In the genomic region with DNA sequence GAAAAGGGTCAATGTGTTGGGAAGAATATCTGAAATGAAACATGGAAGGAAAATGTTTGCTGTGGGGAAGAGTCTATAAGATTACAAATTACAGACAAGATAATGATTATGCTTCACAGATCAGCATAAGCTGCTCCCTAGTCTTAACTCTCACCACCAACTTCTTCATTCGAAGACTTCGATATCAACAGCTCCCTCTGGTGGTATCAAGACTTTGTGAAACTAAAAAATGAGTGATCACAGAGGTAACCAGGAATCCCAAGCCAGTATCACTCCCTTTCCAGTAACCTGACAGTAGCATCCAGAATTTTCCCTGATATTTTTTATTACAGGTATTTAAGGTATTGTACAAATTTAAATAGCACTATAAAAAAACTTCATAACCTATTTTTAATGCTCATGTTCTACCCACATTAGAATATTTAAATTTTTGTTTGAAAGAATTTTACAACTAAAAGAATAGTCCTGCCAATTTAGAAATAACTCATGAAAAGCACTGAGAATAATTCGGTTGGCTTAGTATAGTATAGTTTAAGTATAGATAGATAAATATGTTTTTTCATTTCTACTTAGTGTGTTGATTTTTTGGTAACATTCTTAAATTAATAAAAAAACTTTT, we compare ENCODE assay signal across 10 cellular contexts.
DNase-seq lines count a peak whose midpoint lies in the region; ATAC-seq and TF ChIP-seq lines count a peak whose summit lies in the region.
"Had no signal": no experiment of that assay in that cellular context is flagged by ENCODE, and none has a peak within 500 bp of the region (broad histone marks: within the 10 kb centered on the region; RNA-seq: fewer than 3 reads in every experiment).

No MANE protein-coding gene starts in this region.

- H3K27me3 ChIP-seq in GM23248 (replicated peaks; ENCODE audit: insufficient read depth), result no peaks in the 10 kb centered on the region
- H3K27me3 ChIP-seq in heart left ventricle, result no peaks in the 10 kb centered on the region
- no peaks in the 10 kb centered on the region for H3K27me3 ChIP-seq in spleen (replicated peaks in 1 of 7)

- peak; percentile 12 for DNase-seq in NCI-H2029 (lab: John Stamatoyannopoulos, UW)
- DNase-seq in NCI-H2029 treated with DMSO at 0.1 percent for 48 hours (lab: John Stamatoyannopoulos, UW), result no peak
- peak; percentile 78 for DNase-seq in GM23248
- DNase-seq in NCI-H1694 (lab: John Stamatoyannopoulos, UW), result peak; percentile 50
- no peak for DNase-seq in activated CD8-positive, alpha-beta T cell treated with anti-CD3 and anti-CD28 coated beads for 36 hours
- DNase-seq in heart left ventricle, result no peak
- DNase-seq in spleen, result no peak
- DNase-seq in activated naive CD4-positive, alpha-beta T cell treated with anti-CD3 and anti-CD28 coated beads for 36 hours, result no peak

- in situ Hi-C loops in GM23248 (cut with MboI), result no loop called here

- H3K79me2 ChIP-seq in GM23248 (ENCODE audit: insufficient read depth), result no peaks in the 10 kb centered on the region

- peak; percentile 66 for TF ChIP-seq CTCF in activated CD8-positive, alpha-beta T cell treated with anti-CD3 and anti-CD28 coated beads for 36 hours (IDR thresholded peaks at IDR 0.05)
- TF ChIP-seq CTCF in heart left ventricle (IDR thresholded peaks at IDR 0.05) (peak in 11 of 12 donors; percentile 37 to 73 (median 57)), spleen (IDR thresholded peaks at IDR 0.05 in 8 of 11, conservative IDR thresholded peaks at IDR 0.05 in 3 of 11) (peak in 8 of 11 experiments; percentile 16 to 58 (median 46))

- H3K36me3 ChIP-seq in GM23248 (ENCODE audit: low read depth) (no peaks in the 10 kb centered on the region; the same call in 1 of the 2 replicates), heart left ventricle (peaks cover 0 to 31% (median 14%) of the 10 kb centered on the region in 9 donors), spleen (peaks cover 0 to 43% (median 3%) of the 10 kb centered on the region in 6 donors)

- no peaks in the 10 kb centered on the region for H3K9me3 Mint-ChIP-seq in activated CD8-positive, alpha-beta T cell treated with anti-CD3 and anti-CD28 coated beads for 36 hours
- H3K9me3 Mint-ChIP-seq in activated naive CD4-positive, alpha-beta T cell treated with anti-CD3 and anti-CD28 coated beads for 36 hours, result no peaks in the 10 kb centered on the region
- H3K9me3 Mint-ChIP-seq: activated T-cell treated with anti-CD3 and anti-CD28 coated beads, Interleukin-2, amount 50 U/mL, for 72 hours; CD8-positive, alpha-beta memory T cell had no signal

- intact Hi-C loops in activated CD8-positive, alpha-beta T cell treated with anti-CD3 and anti-CD28 coated beads for 36 hours (cut with micrococcal nuclease), result loop anchor here (5.0 kb wide), 1 partner anchor 378 kb away; no protein-coding TSS in a partner anchor
- intact Hi-C loops in heart left ventricle (cut with DNase I) (loop anchor here in 7 of 10 donors (5.0 to 10.0 kb wide), 4 partner anchors 353 to 765 kb away; no protein-coding TSS in a partner anchor), spleen (cut with DNase I; ENCODE audit: low total_unique reads) (no loop called here)
- intact Hi-C loops in activated naive CD4-positive, alpha-beta T cell treated with anti-CD3 and anti-CD28 coated beads for 36 hours (cut with micrococcal nuclease), result no loop called here

- no peak overlapping the region for H3K27ac Mint-ChIP-seq in activated CD8-positive, alpha-beta T cell treated with anti-CD3 and anti-CD28 coated beads for 36 hours
- no peak overlapping the region for H3K27ac Mint-ChIP-seq in activated naive CD4-positive, alpha-beta T cell treated with anti-CD3 and anti-CD28 coated beads for 36 hours
- H3K27ac Mint-ChIP-seq: activated T-cell treated with anti-CD3 and anti-CD28 coated beads, Interleukin-2, amount 50 U/mL, for 72 hours had no signal

- no peaks in the 10 kb centered on the region for H3F3A ChIP-seq in GM23248 (ENCODE audit: insufficient read depth)

- no peaks in the 10 kb centered on the region for H4K20me1 ChIP-seq in GM23248 (ENCODE audit: insufficient read depth)

- H3K9me2 ChIP-seq in GM23248 (ENCODE audit: insufficient read depth), result no peaks in the 10 kb centered on the region

- ATAC-seq in activated CD8-positive, alpha-beta T cell treated with anti-CD3 and anti-CD28 coated beads for 36 hours, result peak; percentile 62
- peak in 2 of 4 donors; percentile 42 to 77 for ATAC-seq in heart left ventricle
- ATAC-seq: activated T-cell treated with anti-CD3 and anti-CD28 coated beads, Interleukin-2, amount 50 U/mL, for 72 hours had no signal

- WGBS in GM23248 (ENCODE audit: low coverage in 1 of 2, low lambda C conversion rate in 2 of 2, missing lambda C conversion rate in 2 of 2), 2 experiments, result 13 to 15% methylated on average over 3 of the region's 3 CpGs
- 28 to 39% (median 30%) methylated on average over 3 of the region's 3 CpGs for WGBS in heart left ventricle, 4 donors
- 23 to 33% (median 27%) methylated on average over 3 of the region's 3 CpGs for WGBS in spleen, 5 donors

- TF ChIP-seq POLR2A in heart left ventricle (IDR thresholded peaks at IDR 0.05), result no peak
- no peak for TF ChIP-seq POLR2A in spleen (IDR thresholded peaks at IDR 0.05)

- POLR2A ChIA-PET in activated CD8-positive, alpha-beta T cell treated with anti-CD3 and anti-CD28 coated beads for 36 hours (lab: Charles Lee), result no interaction called here

- H3K36me3 Mint-ChIP-seq in activated CD8-positive, alpha-beta T cell treated with anti-CD3 and anti-CD28 coated beads for 36 hours (ENCODE audit: low read depth), result peaks cover 4% of the 10 kb centered on the region
- peaks cover 2% of the 10 kb centered on the region for H3K36me3 Mint-ChIP-seq in activated naive CD4-positive, alpha-beta T cell treated with anti-CD3 and anti-CD28 coated beads for 36 hours (ENCODE audit: low read depth)

- H2AFZ ChIP-seq in GM23248, result no peak overlapping the region

- H3K4me1 Mint-ChIP-seq in activated CD8-positive, alpha-beta T cell treated with anti-CD3 and anti-CD28 coated beads for 36 hours (ENCODE audit: low read depth), result peaks cover 4% of the 10 kb centered on the region
- peaks cover 3% of the 10 kb centered on the region for H3K4me1 Mint-ChIP-seq in activated naive CD4-positive, alpha-beta T cell treated with anti-CD3 and anti-CD28 coated beads for 36 hours (ENCODE audit: low read depth)

- H3K9me3 ChIP-seq in GM23248 (ENCODE audit: low read depth), result no peaks in the 10 kb centered on the region
- no peaks in the 10 kb centered on the region for H3K9me3 ChIP-seq in heart left ventricle
- H3K9me3 ChIP-seq in spleen, result no peaks in the 10 kb centered on the region

- no peak overlapping the region for H3K4me3 Mint-ChIP-seq in activated CD8-positive, alpha-beta T cell treated with anti-CD3 and anti-CD28 coated beads for 36 hours
- H3K4me3 Mint-ChIP-seq in activated naive CD4-positive, alpha-beta T cell treated with anti-CD3 and anti-CD28 coated beads for 36 hours, result no peak overlapping the region
- H3K4me3 Mint-ChIP-seq: activated T-cell treated with anti-CD3 and anti-CD28 coated beads, Interleukin-2, amount 50 U/mL, for 72 hours; CD8-positive, alpha-beta memory T cell had no signal

- CTCF ChIA-PET in activated CD8-positive, alpha-beta T cell treated with anti-CD3 and anti-CD28 coated beads for 36 hours (lab: Charles Lee), result interaction anchor here (0.7 to 4.9 kb wide), 27 partner anchors 8 to 762 kb away, joined by 3 to 44 read pairs (median 4); a partner anchor contains a TSS
- CTCF ChIA-PET in activated naive CD4-positive, alpha-beta T cell treated with anti-CD3 and anti-CD28 coated beads for 36 hours (lab: Charles Lee), result interaction anchor here (0.6 to 4.9 kb wide), 16 partner anchors 9 to 821 kb away, joined by 3 to 43 read pairs (median 4); no protein-coding TSS in a partner anchor

- H3K4me2 ChIP-seq in GM23248 (ENCODE audit: unreplicated experiment), result no peak overlapping the region

- H3K4me3 ChIP-seq in GM23248 (no peak overlapping the region), heart left ventricle (no peak overlapping the region), spleen (no peak overlapping the region)

- H3K27ac ChIP-seq in GM23248 (no peak overlapping the region), heart left ventricle (no peak overlapping the region), spleen (no peak overlapping the region)

- no peaks in the 10 kb centered on the region for H3K27me3 Mint-ChIP-seq in activated CD8-positive, alpha-beta T cell treated with anti-CD3 and anti-CD28 coated beads for 36 hours
- no peaks in the 10 kb centered on the region for H3K27me3 Mint-ChIP-seq in activated naive CD4-positive, alpha-beta T cell treated with anti-CD3 and anti-CD28 coated beads for 36 hours (ENCODE audit: low read depth)
- H3K27me3 Mint-ChIP-seq: CD8-positive, alpha-beta memory T cell had no signal

- H3K9ac ChIP-seq in GM23248, result no peak overlapping the region

- H3K4me1 ChIP-seq in GM23248 (ENCODE audit: insufficient read depth) (no peaks in the 10 kb centered on the region), heart left ventricle (peaks cover 0 to 14% (median 0%) of the 10 kb centered on the region in 12 donors), spleen (peaks cover 0 to 13% (median 0%) of the 10 kb centered on the region in 6 donors)

Comparison
In these comparisons a context has a peak if more than half of its experiments do, and no peak if none do; other contexts are left out.
1. DNase-seq: peak in NCI-H2029 (single experiment), GM23248 (single experiment) and NCI-H1694 (single experiment); none in NCI-H2029 treated with DMSO at 0.1 percent for 48 hours (single experiment), activated CD8-positive, alpha-beta T cell treated with anti-CD3 and anti-CD28 coated beads for 36 hours (single experiment), heart left ventricle (0 of 5), spleen (single experiment) and activated naive CD4-positive, alpha-beta T cell treated with anti-CD3 and anti-CD28 coated beads for 36 hours (single experiment).
2. intact Hi-C loops: an anchor here in activated CD8-positive, alpha-beta T cell treated with anti-CD3 and anti-CD28 coated beads for 36 hours (5.0 kb wide) and heart left ventricle (5.0 to 10.0 kb wide); none called in spleen and activated naive CD4-positive, alpha-beta T cell treated with anti-CD3 and anti-CD28 coated beads for 36 hours.
3. Peak in every context shown above with its lines, with median percentiles within 50 percentile points of each other: CTCF ChIP-seq.